Comparison of ENCODE assay signal across 17 cellular contexts in the genomic region with DNA sequence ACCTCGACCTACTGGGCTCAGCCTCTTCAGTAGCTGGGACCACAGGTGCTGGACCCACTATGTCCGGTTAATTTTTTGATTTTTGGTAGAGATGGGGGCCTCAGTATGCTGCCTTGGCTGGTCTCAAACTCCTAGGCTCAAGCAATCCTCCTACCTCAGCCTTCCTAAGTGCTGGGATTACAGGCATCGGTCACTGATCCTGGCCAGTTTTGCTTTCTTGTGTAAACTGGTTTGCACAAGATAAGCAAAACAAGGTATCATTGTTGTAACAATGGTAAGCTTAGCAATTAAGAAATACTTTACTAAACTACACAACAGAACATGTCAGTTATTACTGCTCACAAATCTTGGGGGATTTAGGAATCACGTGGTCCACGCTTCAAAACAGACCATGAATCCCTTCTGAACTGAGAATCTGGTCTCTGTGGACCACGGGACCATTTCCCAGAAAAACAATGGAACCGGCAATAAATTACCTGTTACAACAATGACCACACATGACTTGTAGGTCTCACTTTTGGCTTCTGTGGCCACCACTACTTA.
"Had no signal": no experiment of that assay in that cellular context is flagged by ENCODE, and none has a peak within 500 bp of the region (broad histone marks: within the 10 kb centered on the region; RNA-seq: fewer than 3 reads in every experiment).

No MANE protein-coding gene starts in this region.

- H3K27ac ChIP-seq: ascending aorta, breast epithelium, lower lobe of right lung, prostate gland, stomach, vagina had no signal

- H3K27me3 Mint-ChIP-seq: activated CD4-positive, alpha-beta T cell treated with anti-CD3 and anti-CD28 coated beads for 36 hours had no signal

- H3K4me3 Mint-ChIP-seq: mesothelial cell of epicardium; neural crest cell; T-helper 2 cell treated with Interferon-gamma antibody and Interleukin-4, amounts not matched to agents 5 μg/mL and 100 μg/mL, for 36 hours had no signal

- H3K4me1 Mint-ChIP-seq: mesothelial cell of epicardium had no signal

- H3K9me3 Mint-ChIP-seq: neural crest cell had no signal

- DNase-seq: activated CD4-positive, alpha-beta T cell treated with anti-CD3 and anti-CD28 coated beads for 36 hours; activated CD4-positive, alpha-beta T cell treated with anti-CD3 and anti-CD28 coated beads, Interleukin-2, amount 50 U/mL, for 48 hours; dermis blood vessel endothelial cell; effector memory CD4-positive, alpha-beta T cell; head of caudate nucleus; lower lobe of right lung; right cardiac atrium; stimulated activated CD4-positive, alpha-beta T cell treated with anti-CD3 and anti-CD28 coated beads, Interleukin-2, amount 100 ng/mL, for 24 hours; stomach; trophoblast cell had no signal

- ATAC-seq: activated CD4-positive, alpha-beta T cell treated with anti-CD3 and anti-CD28 coated beads for 36 hours; lower lobe of right lung; right cardiac atrium had no signal

- H3K27ac Mint-ChIP-seq: mesothelial cell of epicardium; T-helper 2 cell treated with Interferon-gamma antibody and Interleukin-4, amounts not matched to agents 5 μg/mL and 100 μg/mL, for 36 hours had no signal
